Comparison of ENCODE assay signal across 26 cellular contexts in genomic region chr4:39587881-39588280, GRCh38. TPM values are rescaled to one million over a fixed set of nuclear protein-coding genes. Genes with fewer than 3 reads are reported as not detected.
A peak's percentile ranks its signal among the peaks of the same experiment; 100 is the strongest.
DNase-seq lines count a peak whose midpoint lies in the region; ATAC-seq and TF ChIP-seq lines count a peak whose summit lies in the region.
"Had no signal": no experiment of that assay in that cellular context is flagged by ENCODE, and none has a peak within 500 bp of the region (broad histone marks: within the 10 kb centered on the region; RNA-seq: fewer than 3 reads in every experiment).

No MANE protein-coding gene starts in this region.

- peaks cover 0 to 2% (median 0%) of the 10 kb centered on the region in 7 donors for H3K9me3 Mint-ChIP-seq in naive B cell
- H3K9me3 Mint-ChIP-seq: activated CD8-positive, alpha-beta T cell treated with anti-CD3 and anti-CD28 coated beads for 36 hours; activated naive CD8-positive, alpha-beta T cell treated with anti-CD3 and anti-CD28 coated beads, Interleukin-2, amount 10 ng/mL, durations not matched to agents 7 days and 5 days had no signal

- H3K27ac ChIP-seq in Panc1 (ENCODE audit: low read length): 0 out of 2 replicates have a peak overlapping the region, but pooled peaks have one; percentile 36
- H3K27ac ChIP-seq: epithelial cell of prostate, left lung, vagina, WERI-Rb-1 had no signal

- H3K36me3 ChIP-seq in Panc1 (ENCODE audit: control insufficient read depth, insufficient read depth, low read length): no peaks in the 10 kb centered on the region
- H3K36me3 ChIP-seq: vagina, WERI-Rb-1 had no signal

- H3K36me3 Mint-ChIP-seq in naive B cell: peaks cover 8 to 14% of the 10 kb centered on the region in 2 donors
- H3K36me3 Mint-ChIP-seq: activated naive CD8-positive, alpha-beta T cell treated with anti-CD3 and anti-CD28 coated beads, Interleukin-2, amount 10 ng/mL, durations not matched to agents 7 days and 5 days had no signal

- no peaks in the 10 kb centered on the region for H3K27me3 ChIP-seq in Panc1 (ENCODE audit: control insufficient read depth, insufficient read depth, low read length)
- H3K27me3 ChIP-seq: left lung, vagina had no signal

- TF ChIP-seq CTCF in Panc1 (IDR thresholded peaks at IDR 0.05): no peak

- no peak overlapping the region for H3K4me3 Mint-ChIP-seq in naive B cell
- H3K4me3 Mint-ChIP-seq: activated CD8-positive, alpha-beta T cell treated with anti-CD3 and anti-CD28 coated beads for 36 hours; activated naive CD8-positive, alpha-beta T cell treated with anti-CD3 and anti-CD28 coated beads, Interleukin-2, amount 10 ng/mL, durations not matched to agents 7 days and 5 days had no signal

- peak; percentile 34 for DNase-seq in AG08396 (ENCODE audit: low spot score)
- DNase-seq in Panc1 (ENCODE audit: low read depth, low spot score): no peak
- peak; percentile 4 for DNase-seq in fibroblast of gingiva (ENCODE audit: low read depth)
- DNase-seq in naive B cell: no peak
- no peak for DNase-seq in NOMO-1 treated with dmso at 0.1 percent for 144 hours (lab: John Stamatoyannopoulos, UW; ENCODE audit: unreplicated experiment)
- DNase-seq: ACHN; activated CD8-positive, alpha-beta T cell treated with anti-CD3 and anti-CD28 coated beads for 36 hours; activated naive CD8-positive, alpha-beta T cell treated with anti-CD3 and anti-CD28 coated beads, Interleukin-2, amount 10 ng/mL, durations not matched to agents 7 days and 5 days; COR-L47; GDM1; GOT3; hippocampal formation; left lung; NCI-H146; NCI-H226; SHP77; stimulated activated CD4-positive, alpha-beta T cell treated with anti-CD3 and anti-CD28 coated beads, Interleukin-12 subunit alpha, Interleukin-12 subunit beta, amount 100 ng/mL, for 4 hours; stimulated activated naive CD8-positive, alpha-beta T cell treated with anti-CD3 and anti-CD28 coated beads, Interleukin-15, Interleukin-2, amounts not matched to agents 100 U/mL and 50 U/mL, for 24 hours; T-helper 1 cell; WERI-Rb-1 had no signal

- H3K27ac Mint-ChIP-seq in naive B cell: peak overlapping the region in 5 of 6 donors; percentile 26 to 85 (median 65)
- H3K27ac Mint-ChIP-seq: activated CD8-positive, alpha-beta T cell treated with anti-CD3 and anti-CD28 coated beads for 36 hours; activated naive CD8-positive, alpha-beta T cell treated with anti-CD3 and anti-CD28 coated beads, Interleukin-2, amount 10 ng/mL, durations not matched to agents 7 days and 5 days had no signal

- ATAC-seq in Panc1: no peak
- no peak for ATAC-seq in naive B cell (ENCODE audit: low read depth in 2 of 2)
- no peak for ATAC-seq in HG03342 (IDR thresholded peaks at IDR 0.05; ENCODE audit: unreplicated experiment)
- ATAC-seq in GM19467 (IDR thresholded peaks at IDR 0.05; ENCODE audit: unreplicated experiment): no peak
- no peak for ATAC-seq in HG03135 (IDR thresholded peaks at IDR 0.05; ENCODE audit: unreplicated experiment)
- ATAC-seq: activated CD8-positive, alpha-beta T cell treated with anti-CD3 and anti-CD28 coated beads for 36 hours; left lung; stimulated activated naive CD8-positive, alpha-beta T cell treated with anti-CD3 and anti-CD28 coated beads, Interleukin-15, Interleukin-2, amounts not matched to agents 100 U/mL and 50 U/mL, for 24 hours had no signal

- H3K4me3 ChIP-seq in Panc1 (ENCODE audit: low read depth in 2 of 2, low read length in 2 of 2): no peak overlapping the region
- H3K4me3 ChIP-seq: left lung, vagina had no signal

- POLR2A ChIA-PET in Panc1 (lab: Charles Lee): no interaction called here

- no peaks in the 10 kb centered on the region for H3K27me3 Mint-ChIP-seq in naive B cell
- H3K27me3 Mint-ChIP-seq: activated CD8-positive, alpha-beta T cell treated with anti-CD3 and anti-CD28 coated beads for 36 hours; activated naive CD8-positive, alpha-beta T cell treated with anti-CD3 and anti-CD28 coated beads, Interleukin-2, amount 10 ng/mL, durations not matched to agents 7 days and 5 days; progenitor cell of endocrine pancreas had no signal

- no peaks in the 10 kb centered on the region for H3K4me1 ChIP-seq in Panc1 (ENCODE audit: control insufficient read depth, insufficient read depth, low read length)
- H3K4me1 ChIP-seq: left lung, vagina had no signal

- H3K4me1 Mint-ChIP-seq in naive B cell: peaks cover 12 to 51% (median 31%) of the 10 kb centered on the region in 3 donors
- H3K4me1 Mint-ChIP-seq: activated naive CD8-positive, alpha-beta T cell treated with anti-CD3 and anti-CD28 coated beads, Interleukin-2, amount 10 ng/mL, durations not matched to agents 7 days and 5 days had no signal

- intact Hi-C loops in Panc1 (cut with micrococcal nuclease; ENCODE audit: unreplicated experiment): no loop called here

- H3K9me3 ChIP-seq in Panc1 (ENCODE audit: control insufficient read depth, insufficient read depth, low read depth, low read length): no peaks in the 10 kb centered on the region
- H3K9me3 ChIP-seq: left lung, vagina had no signal

- CTCF ChIA-PET in Panc1 (lab: Charles Lee): no interaction called here

- BruUV-seq in Panc1 (replicated peaks; lab: Mats Ljungman, UMichigan): no TSS peak

- in situ Hi-C loops in Panc1 (cut with HindIII; ENCODE audit: low pct_unique_long_range_greater_than_20kb, low sequenced_read_pairs): no loop called here

RNA-seq across cellular contexts. Expression of gene SMIM14, which starts 50.8 kb away (rescaled TPM):
- 48.2 TPM for total RNA-seq in Panc1 (2021; ENCODE audit: unreplicated experiment)
- 35.3 TPM for polyA plus RNA-seq in Panc1 (2012; ENCODE audit: insufficient read length)
- 100 to 1,000 TPM; 236 to 487 (median 451) TPM for polyA plus RNA-seq in naive B cell (ENCODE audit: low read depth in 6 of 6)

Comparison
In these comparisons a context has a peak if more than half of its experiments do, and no peak if none do; other contexts are left out.
1. DNase-seq: peak in AG08396 (single experiment) and fibroblast of gingiva (single experiment); none in Panc1 (single experiment), naive B cell (single experiment) and NOMO-1 treated with dmso at 0.1 percent for 144 hours (single experiment).